ENCODE assay signal across 9 cellular contexts in the genomic region with DNA sequence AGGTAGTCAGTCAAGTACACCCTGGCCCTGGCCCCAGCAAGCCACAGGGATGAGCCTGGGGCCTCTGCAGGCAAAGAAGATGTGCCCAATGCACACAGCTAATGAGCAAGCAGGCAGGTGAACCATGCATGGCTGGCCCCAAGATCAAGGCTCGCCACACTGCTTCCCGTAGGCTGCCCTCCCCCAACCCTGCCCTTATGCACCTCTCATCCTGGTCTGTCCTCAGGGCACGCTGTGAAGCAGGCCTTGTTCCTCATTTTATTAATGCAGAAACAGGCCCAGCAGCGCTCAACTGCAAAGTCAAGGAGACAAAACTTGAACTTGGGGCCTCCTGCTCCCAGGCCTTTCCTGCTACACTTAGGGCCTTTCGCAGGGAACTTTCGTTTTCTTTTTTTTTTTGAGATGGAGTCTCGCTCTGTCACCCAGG. TPM values are rescaled to one million over a fixed set of nuclear protein-coding genes. Genes with fewer than 3 reads are reported as not detected.
DNase-seq lines count a peak whose midpoint lies in the region; ATAC-seq, FAIRE-seq and TF ChIP-seq lines count a peak whose summit lies in the region.
"Had no signal": no experiment of that assay in that cellular context is flagged by ENCODE, and none has a peak within 500 bp of the region (broad histone marks: within the 10 kb centered on the region; RNA-seq: fewer than 3 reads in every experiment).

No MANE protein-coding gene starts in this region.

- H3K4me1 ChIP-seq in Peyer's patch: peaks cover 0 to 63% (median 25%) of the 10 kb centered on the region in 4 donors

- peak; percentile 70 for FAIRE-seq in GM19239 (lab: Jason Lieb, UNC)

- ATAC-seq in HG03565 (IDR thresholded peaks at IDR 0.05; ENCODE audit: unreplicated experiment) (no peak), HG03025 (IDR thresholded peaks at IDR 0.05; ENCODE audit: low FRiP score, unreplicated experiment) (no peak)

- H3K27ac ChIP-seq in Peyer's patch: peak overlapping the region in 2 of 4 donors; percentile 15 to 70

- TF ChIP-seq CTCF in Peyer's patch (IDR thresholded peaks at IDR 0.05): no peak
- no peak for TF ChIP-seq CTCF in GM10266 (IDR thresholded peaks at IDR 0.05; ENCODE audit: control insufficient read depth, insufficient read depth, low read depth, missing control alignments)

- H3K27me3 ChIP-seq in Peyer's patch: no peaks in the 10 kb centered on the region

- no peaks in the 10 kb centered on the region for H3K36me3 ChIP-seq in Peyer's patch

- no peaks in the 10 kb centered on the region for H3K9me3 ChIP-seq in Peyer's patch

- no peak for TF ChIP-seq POLR2A in Peyer's patch (IDR thresholded peaks at IDR 0.05)

- H3K4me3 ChIP-seq in Peyer's patch: no peak overlapping the region

- DNase-seq in CD1c-positive myeloid dendritic cell (ENCODE audit: extremely low spot score) (peak; percentile 45), GM19239 (ENCODE audit: insufficient read length, low spot score) (no peak), Peyer's patch (peak in 2 of 3 donors; percentile 87 to 88), islet precursor cell (peak; percentile 75), GM10266 (ENCODE audit: extremely low spot score) (no peak), hypothalamus (lab: John Stamatoyannopoulos, UW) (no peak)
- DNase-seq: activated CD4-positive, alpha-beta T cell treated with anti-CD3 and anti-CD28 coated beads, Interleukin-2, amount 50 U/mL, for 4 hours had no signal

RNA-seq across cellular contexts. Expression of a gene that starts 35.6 kb away (rescaled TPM):
- 100 to 1,000 TPM; 121 to 224 (median 167) TPM for total RNA-seq in Peyer's patch

Comparison
In these comparisons a context has a peak if more than half of its experiments do, and no peak if none do; other contexts are left out.
1. DNase-seq: peak in CD1c-positive myeloid dendritic cell (single experiment), Peyer's patch (2 of 3) and islet precursor cell (single experiment); none in GM19239 (single experiment), GM10266 (single experiment) and hypothalamus (0 of 51).